In the genomic region with DNA sequence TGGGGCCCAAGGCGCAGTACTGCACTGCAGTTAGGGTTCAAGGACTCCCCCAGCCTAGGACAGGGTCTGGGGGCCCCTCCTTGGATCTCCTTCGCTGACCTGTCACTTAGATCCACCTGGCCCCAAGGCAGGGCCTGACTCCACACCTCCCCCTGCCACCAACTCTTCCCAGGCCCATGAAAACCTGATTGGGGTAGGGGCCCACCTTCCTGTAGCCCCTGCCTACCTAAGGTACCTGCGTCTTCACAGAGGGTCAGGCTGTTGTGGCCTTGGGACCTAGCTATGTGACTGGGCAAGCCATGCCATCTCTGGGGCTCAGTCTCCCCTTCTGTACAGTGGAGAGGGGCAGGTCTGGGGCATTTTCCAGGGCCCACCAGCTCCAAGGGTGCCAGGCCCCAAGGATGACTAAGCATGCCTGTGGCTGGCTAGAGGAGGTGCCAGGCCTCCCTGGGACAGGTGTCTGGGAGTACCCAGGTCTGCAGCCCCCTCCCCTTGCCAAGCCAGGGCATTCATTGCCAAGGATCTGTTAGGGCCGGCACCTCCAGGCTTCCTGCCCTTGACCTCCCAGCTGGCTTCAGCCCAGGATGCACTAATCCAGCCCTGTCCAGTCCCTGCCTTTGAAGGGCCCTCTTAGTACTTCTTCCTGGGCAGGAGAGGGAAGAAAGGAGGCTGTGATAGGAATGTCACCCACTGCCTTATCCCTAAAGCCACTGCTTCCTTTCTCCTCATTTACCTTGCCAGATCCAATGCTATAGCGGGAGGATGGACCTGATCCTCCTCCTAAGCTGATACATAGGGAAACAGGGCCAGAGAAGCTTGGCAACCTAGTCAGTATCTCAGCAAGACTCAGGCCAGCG, we compare ENCODE assay signal across 1 cellular context.
TF ChIP-seq lines count a peak whose summit lies in the region.

No MANE protein-coding gene starts in this region.

TF ChIP-seq in HEK293, 187 proteins besides CTCF, POLR2A, EP300 and RAD21 (continued from another document):
- TF ChIP-seq, protein P1, sequence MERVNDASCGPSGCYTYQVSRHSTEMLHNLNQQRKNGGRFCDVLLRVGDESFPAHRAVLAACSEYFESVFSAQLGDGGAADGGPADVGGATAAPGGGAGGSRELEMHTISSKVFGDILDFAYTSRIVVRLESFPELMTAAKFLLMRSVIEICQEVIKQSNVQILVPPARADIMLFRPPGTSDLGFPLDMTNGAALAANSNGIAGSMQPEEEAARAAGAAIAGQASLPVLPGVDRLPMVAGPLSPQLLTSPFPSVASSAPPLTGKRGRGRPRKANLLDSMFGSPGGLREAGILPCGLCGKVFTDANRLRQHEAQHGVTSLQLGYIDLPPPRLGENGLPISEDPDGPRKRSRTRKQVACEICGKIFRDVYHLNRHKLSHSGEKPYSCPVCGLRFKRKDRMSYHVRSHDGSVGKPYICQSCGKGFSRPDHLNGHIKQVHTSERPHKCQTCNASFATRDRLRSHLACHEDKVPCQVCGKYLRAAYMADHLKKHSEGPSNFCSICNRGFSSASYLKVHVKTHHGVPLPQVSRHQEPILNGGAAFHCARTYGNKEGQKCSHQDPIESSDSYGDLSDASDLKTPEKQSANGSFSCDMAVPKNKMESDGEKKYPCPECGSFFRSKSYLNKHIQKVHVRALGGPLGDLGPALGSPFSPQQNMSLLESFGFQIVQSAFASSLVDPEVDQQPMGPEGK (tag by site-specific recombination; IDR thresholded peaks at IDR 0.05): peak; percentile 46; the same call in 1 of the 2 replicates
- TF ChIP-seq ZNF549 (tag by site-specific recombination; IDR thresholded peaks at IDR 0.05) (no peak), ZBTB7A (tag by site-specific recombination; IDR thresholded peaks at IDR 0.05; ENCODE audit: low read depth) (no peak), ZNF169 (tag by site-specific recombination; IDR thresholded peaks at IDR 0.05) (no peak), ZBTB48 (tag by site-specific recombination; IDR thresholded peaks at IDR 0.05) (peak; percentile 67; the same call in 1 of the 2 replicates), ZNF366 (tag by site-specific recombination; conservative IDR thresholded peaks at IDR 0.05) (0 out of 2 replicates have a peak, but pooled peaks have one; percentile 4), ZFP69B (tag by site-specific recombination; IDR thresholded peaks at IDR 0.05) (peak; percentile 41)
TF ChIP-seq in HEK293: peak in this region for 6.
